Comparison of ENCODE assay signal across 8 cellular contexts in genomic region chrX:15468036-15468435, GRCh38. TPM values are rescaled to one million over a fixed set of nuclear protein-coding genes. Genes with fewer than 3 reads are reported as not detected.
DNase-seq lines count a peak whose midpoint lies in the region; ATAC-seq and TF ChIP-seq lines count a peak whose summit lies in the region.

No MANE protein-coding gene starts in this region.

- POLR2A ChIA-PET in PC-3 (lab: Charles Lee; ENCODE audit: unreplicated experiment): no interaction called here

- TF ChIP-seq CTCF in 22Rv1 (IDR thresholded peaks at IDR 0.05) (peak; percentile 43), PC-3 (conservative IDR thresholded peaks at IDR 0.05; ENCODE audit: low read depth, low read length) (peak; percentile 57), fibroblast of pulmonary artery (IDR thresholded peaks at IDR 0.05; ENCODE audit: low read length, missing control alignments) (peak; percentile 30), prostate gland (IDR thresholded peaks at IDR 0.05) (peak in 3 of 4 experiments; percentile 34 to 58 (median 50))

- H3K9me3 ChIP-seq in PC-3 (ENCODE audit: low read length): no peaks in the 10 kb centered on the region
- no peaks in the 10 kb centered on the region for H3K9me3 ChIP-seq in prostate gland

- DNase-seq in H4 (ENCODE audit: low spot score) (peak; percentile 28), PC-3 (peak; percentile 64), fibroblast of pulmonary artery (ENCODE audit: low read depth) (peak; percentile 72), prostate gland (ENCODE audit: low spot score) (peak; percentile 38), NK-92 (lab: John Stamatoyannopoulos, UW; ENCODE audit: unreplicated experiment) (no peak)
- DNase-seq in stimulated activated CD4-positive, alpha-beta T cell treated with anti-CD3 and anti-CD28 coated beads, Interleukin-4, amount 100 ng/mL, for 1 hour: no peak

- no TSS peak for BruUV-seq in PC-3 (replicated peaks; lab: Mats Ljungman, UMichigan)

- H3K79me2 ChIP-seq in PC-3 (ENCODE audit: low read length): no peaks in the 10 kb centered on the region

- no peaks in the 10 kb centered on the region for H3K36me3 ChIP-seq in PC-3 (ENCODE audit: low read depth, low read length)
- no peaks in the 10 kb centered on the region for H3K36me3 ChIP-seq in prostate gland

- no peak overlapping the region for H3K4me3 ChIP-seq in PC-3 (ENCODE audit: low read length)
- H3K4me3 ChIP-seq in fibroblast of pulmonary artery (replicated peaks; ENCODE audit: low read depth, low read length): no peak overlapping the region
- H3K4me3 ChIP-seq in prostate gland: no peak overlapping the region

- H4K20me1 ChIP-seq in PC-3 (ENCODE audit: low read length): no peaks in the 10 kb centered on the region

- H2AFZ ChIP-seq in PC-3 (ENCODE audit: low read length): no peak overlapping the region

- intact Hi-C loops in PC-3 (cut with micrococcal nuclease) (loop anchor here (1.0 kb wide), 2 partner anchors 119 to 168 kb away; no protein-coding TSS in a partner anchor), prostate gland (cut with DNase I) (loop anchor here (2.0 kb wide), 1 partner anchor 117 kb away; no protein-coding TSS in a partner anchor)

- CTCF ChIA-PET in PC-3 (lab: Charles Lee): no interaction called here

- H3K4me2 ChIP-seq in PC-3 (ENCODE audit: low read length): no peak overlapping the region

- H3K4me1 ChIP-seq in PC-3 (ENCODE audit: insufficient read depth, low read length) (peaks cover 9% of the 10 kb centered on the region; the same call in 1 of the 2 replicates), prostate gland (replicated peaks) (no peaks in the 10 kb centered on the region)

- ATAC-seq in PC-3 (peak; percentile 51), HG02759 (IDR thresholded peaks at IDR 0.05; ENCODE audit: unreplicated experiment) (no peak)

- H3K9ac ChIP-seq in PC-3 (ENCODE audit: low read length): no peak overlapping the region

- no peak for TF ChIP-seq POLR2A in prostate gland (IDR thresholded peaks at IDR 0.05)

- no peaks in the 10 kb centered on the region for H3K27me3 ChIP-seq in PC-3 (ENCODE audit: low read length)
- no peaks in the 10 kb centered on the region for H3K27me3 ChIP-seq in prostate gland (replicated peaks; ENCODE audit: insufficient read depth)

- H3K27ac ChIP-seq in 22Rv1: no peak overlapping the region
- H3K27ac ChIP-seq in PC-3 (ENCODE audit: low read length): no peak overlapping the region
- H3K27ac ChIP-seq in prostate gland: no peak overlapping the region

- 0% methylated on average over 4 of the region's 4 CpGs for WGBS in prostate gland

- H3K9me2 ChIP-seq in PC-3 (replicated peaks; ENCODE audit: low read length): no peaks in the 10 kb centered on the region

- H3F3A ChIP-seq in PC-3 (ENCODE audit: low read length, unreplicated experiment): no peaks in the 10 kb centered on the region

RNA-seq across cellular contexts. Expression of gene PIR, which starts 25.1 kb away (rescaled TPM):
- total RNA-seq in H4 (2014; rRNA removed; shearing (Covaris generic)): 117 and 126 TPM in 2 replicates
- 48.6 and 50.8 TPM in 2 replicates for total RNA-seq in PC-3 (2014; rRNA removed)
- 10 to 100 TPM in 1 of 2 donors, 1 to 10 TPM in 1; 8.9 to 20.1 TPM for total RNA-seq in prostate gland

RNA-seq across cellular contexts. Expression of gene BMX, which starts 32.6 kb away (rescaled TPM):
- not detected in 2 replicates for total RNA-seq in H4 (2014; rRNA removed; shearing (Covaris generic))
- total RNA-seq in PC-3 (2014; rRNA removed) (not detected in 2 replicates), prostate gland (1 to 10 TPM in 1 of 2 donors, under 1 TPM in 1; 0.14 to 1.2 TPM)

Comparison
In these comparisons a context has a peak if more than half of its experiments do, and no peak if none do; other contexts are left out.
1. DNase-seq: peak in H4 (single experiment), PC-3 (single experiment), fibroblast of pulmonary artery (single experiment) and prostate gland (single experiment); none in stimulated activated CD4-positive, alpha-beta T cell treated with anti-CD3 and anti-CD28 coated beads, Interleukin-4, amount 100 ng/mL, for 1 hour (single experiment) and NK-92 (single experiment).
2. Peak in every context shown above with its lines, with median percentiles within 50 percentile points of each other: CTCF ChIP-seq.